In the genomic region with DNA sequence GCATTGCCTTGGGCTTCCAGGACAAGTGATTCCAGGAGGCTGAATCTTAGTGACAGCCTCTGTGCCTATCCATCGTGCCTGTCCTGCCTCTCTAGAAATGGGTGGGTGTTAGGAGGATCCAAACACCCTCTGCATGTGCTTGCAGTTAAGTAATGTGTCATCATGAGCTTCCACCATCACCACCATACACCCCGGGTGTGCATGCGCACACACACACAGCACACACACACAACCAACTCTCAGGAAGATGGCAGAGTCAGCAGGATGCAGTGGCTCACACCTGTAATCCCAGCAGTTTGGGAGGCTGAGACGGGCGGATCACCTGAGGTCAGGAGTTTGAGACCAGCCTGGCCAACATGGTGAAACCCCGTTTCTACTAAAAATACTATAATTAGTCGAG, we compare ENCODE assay signal across 1 cellular context.
A peak's percentile ranks its signal among the peaks of the same experiment; 100 is the strongest.
TF ChIP-seq lines count a peak whose summit lies in the region.

No MANE protein-coding gene starts in this region.

TF ChIP-seq in K562, 482 proteins besides CTCF, POLR2A, EP300 and RAD21:
- 0 out of 4 replicates have a peak, but pooled peaks of 1 of the 2 experiments have one; percentile 5 for TF ChIP-seq MCM7 (IDR thresholded peaks at IDR 0.05)
- TF ChIP-seq, protein P1, sequence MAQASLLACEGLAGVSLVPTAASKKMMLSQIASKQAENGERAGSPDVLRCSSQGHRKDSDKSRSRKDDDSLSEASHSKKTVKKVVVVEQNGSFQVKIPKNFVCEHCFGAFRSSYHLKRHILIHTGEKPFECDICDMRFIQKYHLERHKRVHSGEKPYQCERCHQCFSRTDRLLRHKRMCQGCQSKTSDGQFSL (CRISPR knock-in tag; IDR thresholded peaks at IDR 0.05): no peak
- TF ChIP-seq, protein P1 (tag; IDR thresholded peaks at IDR 0.05): no peak
- TF ChIP-seq CC2D1A (IDR thresholded peaks at IDR 0.05): no peak
